Comparison of ENCODE assay signal across 8 cellular contexts in the genomic region with DNA sequence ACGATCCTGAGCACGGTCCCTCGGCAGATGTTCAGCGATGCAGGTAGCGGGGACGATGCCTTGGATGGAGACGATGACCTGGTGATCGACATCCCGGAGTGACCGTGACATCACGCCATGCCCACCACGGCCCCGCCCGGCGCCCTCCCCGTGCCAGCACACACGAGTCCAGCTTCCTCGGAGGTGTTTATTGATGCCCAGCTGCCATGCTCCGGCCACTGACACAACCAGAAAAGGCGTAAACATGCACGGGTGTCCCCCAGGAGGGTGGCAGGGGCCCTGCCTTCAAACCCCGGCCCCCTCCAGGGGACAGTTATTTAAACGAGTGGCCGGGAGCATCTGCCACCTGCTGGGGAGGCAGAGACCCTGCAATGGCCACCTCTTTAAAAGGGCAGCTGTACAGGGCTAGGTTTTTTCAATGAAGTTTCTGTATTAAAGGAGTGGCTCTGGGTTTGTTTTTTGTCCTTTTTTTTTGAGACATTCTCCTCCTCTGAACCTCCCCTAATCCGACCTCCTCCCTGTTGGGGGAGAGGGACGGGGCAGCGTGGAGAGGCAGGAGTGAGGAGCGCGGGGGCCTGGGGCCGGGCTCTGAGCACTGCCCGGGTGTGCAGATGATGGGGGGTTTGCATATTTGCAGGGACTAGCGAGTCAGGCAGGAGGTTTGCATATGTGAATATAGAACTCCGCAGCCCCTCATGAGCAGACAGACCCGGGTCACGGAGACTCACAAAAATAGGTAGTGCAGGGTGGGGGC. TPM values are rescaled to one million over a fixed set of nuclear protein-coding genes. Genes with fewer than 3 reads are reported as not detected.
DNase-seq lines count a peak whose midpoint lies in the region; ATAC-seq, FAIRE-seq and TF ChIP-seq lines count a peak whose summit lies in the region.

No MANE protein-coding gene starts in this region.

- no peak overlapping the region for H3K4me3 Mint-ChIP-seq in CD4-positive, alpha-beta T cell
- H3K4me3 Mint-ChIP-seq in MCF 10A (ENCODE audit: unreplicated experiment): no peak overlapping the region

- TF ChIP-seq EP300 in transverse colon (IDR thresholded peaks at IDR 0.05; ENCODE audit: low read depth): no peak

- CTCF ChIA-PET in CD4-positive, alpha-beta T cell (lab: Charles Lee): interaction anchor here (0.6 to 1.2 kb wide), 9 partner anchors 9 to 349 kb away, joined by 3 to 7 read pairs (median 3); partner anchors contain the start of genes INO80E and KIF22
- CTCF ChIA-PET in MCF 10A (lab: Yijun Ruan, JAX): interaction anchor here (0.6 to 2.0 kb wide), 4 partner anchors 11 to 306 kb away, joined by 3 to 6 read pairs (median 4); no protein-coding TSS in a partner anchor

- H3K9me3 ChIP-seq in CD4-positive, alpha-beta T cell (ENCODE audit: control insufficient read depth, low read length): no peaks in the 10 kb centered on the region
- H3K9me3 ChIP-seq in transverse colon: no peaks in the 10 kb centered on the region

- POLR2A ChIA-PET in CD4-positive, alpha-beta T cell (lab: Charles Lee): interaction anchor here (0.6 to 1.6 kb wide), 4 partner anchors 32 to 306 kb away, joined by 3 to 5 read pairs (median 4); partner anchors contain the start of genes KCTD13 and TAOK2
- POLR2A ChIA-PET in MCF 10A (lab: Yijun Ruan, JAX): interaction anchor here (0.6 to 2.5 kb wide), 7 partner anchors 9 to 197 kb away, joined by 3 to 9 read pairs (median 3); partner anchors contain the start of genes HIRIP3, INO80E and TAOK2

- FAIRE-seq in GM18507 (lab: Jason Lieb, UNC): peak; percentile 60

- H3K27ac ChIP-seq in CD4-positive, alpha-beta T cell (ENCODE audit: low read depth, low read length): no peak overlapping the region
- no peak overlapping the region for H3K27ac ChIP-seq in transverse colon

- H3K27me3 Mint-ChIP-seq in CD4-positive, alpha-beta T cell: peaks cover 13% of the 10 kb centered on the region
- H3K27me3 Mint-ChIP-seq in MCF 10A (ENCODE audit: insufficient read depth, unreplicated experiment): peaks cover 7% of the 10 kb centered on the region

- H3K27me3 ChIP-seq in CD4-positive, alpha-beta T cell (ENCODE audit: control insufficient read depth, insufficient read depth, low read length): peaks cover 8% of the 10 kb centered on the region
- peaks cover 20% of the 10 kb centered on the region for H3K27me3 ChIP-seq in transverse colon

- peaks cover 23% of the 10 kb centered on the region for H3K36me3 Mint-ChIP-seq in CD4-positive, alpha-beta T cell (ENCODE audit: low read depth)
- H3K36me3 Mint-ChIP-seq in MCF 10A (ENCODE audit: insufficient read depth, unreplicated experiment): peaks cover 10% of the 10 kb centered on the region

- BruUV-seq in MCF 10A (replicated peaks; lab: Mats Ljungman, UMichigan): TSS peak; percentile 59

- no peaks in the 10 kb centered on the region for H3K36me3 ChIP-seq in transverse colon

- H3K27ac Mint-ChIP-seq in CD4-positive, alpha-beta T cell: no peak overlapping the region
- no peak overlapping the region for H3K27ac Mint-ChIP-seq in MCF 10A (ENCODE audit: low read depth, unreplicated experiment)

- no peaks in the 10 kb centered on the region for H3K9me3 Mint-ChIP-seq in CD4-positive, alpha-beta T cell
- no peaks in the 10 kb centered on the region for H3K9me3 Mint-ChIP-seq in MCF 10A (ENCODE audit: unreplicated experiment)

- TF ChIP-seq CTCF in CD4-positive, alpha-beta T cell (IDR thresholded peaks at IDR 0.05): peak; percentile 65
- TF ChIP-seq CTCF in MCF 10A (IDR thresholded peaks at IDR 0.05; ENCODE audit: unreplicated experiment) (peak; percentile 58), transverse colon (IDR thresholded peaks at IDR 0.05) (peak; percentile 83 to 87 (median 85))

- H3K4me3 ChIP-seq in transverse colon: no peak overlapping the region

- WGBS in transverse colon (ENCODE audit: low coverage in 1 of 2), 2 donors: 61% methylated on average over 17 of the region's 35 CpGs; no CpG with 5 or more reads in 1 of the 2 donors

- peaks cover 3 to 14% (median 11%) of the 10 kb centered on the region in 4 donors for H3K4me1 ChIP-seq in transverse colon

- in situ Hi-C loops in transverse colon (cut with MboI; ENCODE audit: low pct_ligation_motif_present in 1 of 4, low pct_unique_long_range_greater_than_20kb in 1 of 4, low sequenced_read_pairs in 3 of 4): loop anchor here in 2 of 4 donors (25.0 kb wide), 2 partner anchors 143 to 318 kb away; partner anchors contain the start of genes CDIPT (in 2 of the 2) and QPRT (in 1 of the 2)

- peaks cover 15% of the 10 kb centered on the region for H3K4me1 Mint-ChIP-seq in CD4-positive, alpha-beta T cell (ENCODE audit: low read depth)
- H3K4me1 Mint-ChIP-seq in MCF 10A (ENCODE audit: insufficient read depth, unreplicated experiment): no peaks in the 10 kb centered on the region

- TF ChIP-seq POLR2A in transverse colon (IDR thresholded peaks at IDR 0.05): no peak

- peak in 7 of 10 experiments; percentile 27 to 48 (median 30) for DNase-seq in CD4-positive, alpha-beta T cell
- peak; percentile 46 for DNase-seq in GM18507 (ENCODE audit: extremely low spot score, insufficient read length, low read depth)
- DNase-seq in RPMI7951 (ENCODE audit: low read depth): peak; percentile 42
- DNase-seq in MCF 10A (ENCODE audit: unreplicated experiment): peak; percentile 41
- no peak for DNase-seq in left colon
- peak; percentile 37 for DNase-seq in transverse colon
- no peak for DNase-seq in occipital lobe (lab: John Stamatoyannopoulos, UW)

- ATAC-seq in CD4-positive, alpha-beta T cell (ENCODE audit: poor library complexity): peak; percentile 89
- ATAC-seq in left colon (peak; percentile 70), HG02678 (IDR thresholded peaks at IDR 0.05; ENCODE audit: unreplicated experiment) (no peak)

- intact Hi-C loops in CD4-positive, alpha-beta T cell (cut with DNase I, micrococcal nuclease): loop anchor here in 1 of 2 experiments (5.0 kb wide), 1 partner anchor 303 kb away; no protein-coding TSS in a partner anchor
- intact Hi-C loops in MCF 10A (cut with micrococcal nuclease): no loop called here
- intact Hi-C loops in left colon (cut with DNase I, micrococcal nuclease): loop anchor here in 1 of 2 donors (10.0 kb wide), 1 partner anchor 81 kb away; the partner anchor contains the start of gene KCTD13
- intact Hi-C loops in transverse colon (cut with DNase I; ENCODE audit: low total_unique reads): no loop called here

RNA-seq across cellular contexts. Expression of gene DOC2A, which starts 5.3 kb away (rescaled TPM):
- total RNA-seq in CD4-positive, alpha-beta T cell: under 1 TPM; 0.14 TPM
- 1.1 TPM in 1 of 2 replicates, not detected in the other for total RNA-seq in RPMI7951 (2014; rRNA removed; shearing (Covaris generic))
- total RNA-seq in MCF 10A (2022) (1.2 TPM in 2 replicates), left colon (1 to 10 TPM; 7.5 to 9.2 TPM), transverse colon (10 to 100 TPM in 1 of 4 donors, 1 to 10 TPM in 3; 7.2 to 28.8 (median 9.7) TPM), occipital lobe (10.5 TPM)

RNA-seq across cellular contexts. Expression of gene INO80E, which starts 9.5 kb away (rescaled TPM):
- 10 to 100 TPM; 54.6 to 57.6 TPM for total RNA-seq in CD4-positive, alpha-beta T cell
- 53.7 and 81.3 TPM in 2 replicates for total RNA-seq in RPMI7951 (2014; rRNA removed; shearing (Covaris generic))
- 82.0 and 90.1 TPM in 2 replicates for total RNA-seq in MCF 10A (2022)
- 10 to 100 TPM; 61.4 to 73.7 TPM for total RNA-seq in left colon
- 10 to 100 TPM; 65.6 to 94.3 (median 73.0) TPM for total RNA-seq in transverse colon
- 27.8 TPM for total RNA-seq in occipital lobe

RNA-seq across cellular contexts. Expression of gene HIRIP3, which starts 10.1 kb away (rescaled TPM):
- total RNA-seq in CD4-positive, alpha-beta T cell: 10 to 100 TPM in 1 of 2 experiments, 1 to 10 TPM in 1; 8.5 to 11.8 TPM
- total RNA-seq in RPMI7951 (2014; rRNA removed; shearing (Covaris generic)): 16.1 and 21.0 TPM in 2 replicates
- 12.9 and 20.7 TPM in 2 replicates for total RNA-seq in MCF 10A (2022)
- 10 to 100 TPM in 1 of 2 donors, 1 to 10 TPM in 1; 7.6 to 11.9 TPM for total RNA-seq in left colon
- 10 to 100 TPM in 2 of 4 donors, 1 to 10 TPM in 2; 1.8 to 11.7 (median 8.8) TPM for total RNA-seq in transverse colon
- 13.1 TPM for total RNA-seq in occipital lobe

RNA-seq across cellular contexts. Expression of gene C16orf92, which starts 17.5 kb away (rescaled TPM):
- total RNA-seq in CD4-positive, alpha-beta T cell: not detected
- total RNA-seq in RPMI7951 (2014; rRNA removed; shearing (Covaris generic)): not detected in 2 replicates
- total RNA-seq in MCF 10A (2022) (not detected in 2 replicates), left colon (not detected), transverse colon (not detected), occipital lobe (not detected)

RNA-seq across cellular contexts. Expression of gene TLCD3B, which starts 25.6 kb away (rescaled TPM):
- total RNA-seq in CD4-positive, alpha-beta T cell: not detected
- 0.12 and 0.49 TPM in 2 replicates for total RNA-seq in RPMI7951 (2014; rRNA removed; shearing (Covaris generic))
- total RNA-seq in MCF 10A (2022): 0.21 and 0.27 TPM in 2 replicates
- under 1 TPM in 1 of 2 donors, not detected in 1; 0.31 TPM for total RNA-seq in left colon
- total RNA-seq in transverse colon: not detected
- total RNA-seq in occipital lobe: 12.5 TPM

Comparison
In these comparisons a context has a peak if more than half of its experiments do, and no peak if none do; other contexts are left out.
1. DNase-seq: peak in CD4-positive, alpha-beta T cell (7 of 10), GM18507 (single experiment), RPMI7951 (single experiment), MCF 10A (single experiment) and transverse colon (single experiment); none in left colon (0 of 2) and occipital lobe (single experiment).
2. Peak in every context shown above with its lines, with median percentiles within 50 percentile points of each other: CTCF ChIP-seq.